Comparison of ENCODE assay signal across 8 cellular contexts in genomic region chr12:66188584-66189475, GRCh38. TPM values are rescaled to one million over a fixed set of nuclear protein-coding genes. Genes with fewer than 3 reads are reported as not detected.
DNase-seq lines count a peak whose midpoint lies in the region; ATAC-seq and TF ChIP-seq lines count a peak whose summit lies in the region.

A gene with protein sequence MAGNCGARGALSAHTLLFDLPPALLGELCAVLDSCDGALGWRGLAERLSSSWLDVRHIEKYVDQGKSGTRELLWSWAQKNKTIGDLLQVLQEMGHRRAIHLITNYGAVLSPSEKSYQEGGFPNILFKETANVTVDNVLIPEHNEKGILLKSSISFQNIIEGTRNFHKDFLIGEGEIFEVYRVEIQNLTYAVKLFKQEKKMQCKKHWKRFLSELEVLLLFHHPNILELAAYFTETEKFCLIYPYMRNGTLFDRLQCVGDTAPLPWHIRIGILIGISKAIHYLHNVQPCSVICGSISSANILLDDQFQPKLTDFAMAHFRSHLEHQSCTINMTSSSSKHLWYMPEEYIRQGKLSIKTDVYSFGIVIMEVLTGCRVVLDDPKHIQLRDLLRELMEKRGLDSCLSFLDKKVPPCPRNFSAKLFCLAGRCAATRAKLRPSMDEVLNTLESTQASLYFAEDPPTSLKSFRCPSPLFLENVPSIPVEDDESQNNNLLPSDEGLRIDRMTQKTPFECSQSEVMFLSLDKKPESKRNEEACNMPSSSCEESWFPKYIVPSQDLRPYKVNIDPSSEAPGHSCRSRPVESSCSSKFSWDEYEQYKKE (plus strand): TSS chr12:66189214. CDS start chr12:66189300, 86 bp downstream.

- DNase-seq in EH (ENCODE audit: low read depth) (peak; percentile 71), HL-60 (ENCODE audit: low read depth in 1 of 2, low spot score in 1 of 2) (peak; percentile 67 to 92), epidermal melanocyte (ENCODE audit: insufficient read length, low spot score) (peak; percentile 53), RKO (ENCODE audit: low spot score) (no peak)
- peak; percentile 36 for DNase-seq in activated CD4-positive, alpha-beta T cell treated with anti-CD3 and anti-CD28 coated beads, Interleukin-2, amount 10 ng/mL, durations not matched to agents 7 days and 5 days

- peak within 1 kb of the TSS; percentile 10 to 83 (median 70) for H3K9ac ChIP-seq in subcutaneous abdominal adipose tissue (ENCODE audit: low read length in 5 of 5)

- no peaks in the 10 kb centered on the region for H3K36me3 Mint-ChIP-seq in activated CD4-positive, alpha-beta T cell treated with anti-CD3 and anti-CD28 coated beads, Interleukin-2, amount 10 ng/mL, durations not matched to agents 7 days and 5 days (ENCODE audit: low read depth)

- peak within 1 kb of the TSS; percentile 57 for H3K4me3 ChIP-seq in HL-60 (replicated peaks; ENCODE audit: insufficient read depth, low read length)
- peak within 1 kb of the TSS; percentile 70 for H3K4me3 ChIP-seq in mononuclear cell (ENCODE audit: low read length)
- H3K4me3 ChIP-seq in subcutaneous abdominal adipose tissue (ENCODE audit: low read depth in 1 of 5, low read length in 5 of 5): peak within 1 kb of the TSS; percentile 70 to 87 (median 82)

- peaks cover 5% of the 10 kb centered on the region for H3K9me3 Mint-ChIP-seq in activated CD4-positive, alpha-beta T cell treated with anti-CD3 and anti-CD28 coated beads, Interleukin-2, amount 10 ng/mL, durations not matched to agents 7 days and 5 days

- peak within 1 kb of the TSS; percentile 61 for H3K4me3 Mint-ChIP-seq in activated CD4-positive, alpha-beta T cell treated with anti-CD3 and anti-CD28 coated beads, Interleukin-2, amount 10 ng/mL, durations not matched to agents 7 days and 5 days

- H3K9me3 ChIP-seq in mononuclear cell (ENCODE audit: low read depth, low read length): no peaks in the 10 kb centered on the region
- no peaks in the 10 kb centered on the region for H3K9me3 ChIP-seq in subcutaneous abdominal adipose tissue (ENCODE audit: control insufficient read depth in 5 of 5, low read length in 5 of 5)

- H3K27me3 ChIP-seq in HL-60 (ENCODE audit: insufficient read depth, poor library complexity, severe bottlenecking) (no peaks in the 10 kb centered on the region), mononuclear cell (ENCODE audit: insufficient read depth, low read length) (peaks cover 12% of the 10 kb centered on the region), subcutaneous abdominal adipose tissue (ENCODE audit: control insufficient read depth in 5 of 5, insufficient read depth in 4 of 5, low read length in 5 of 5) (no peaks in the 10 kb centered on the region)

- H3K27ac ChIP-seq in HL-60 (replicated peaks) (peak within 1 kb of the TSS; percentile 80), subcutaneous abdominal adipose tissue (ENCODE audit: low read depth, low read length) (peak within 1 kb of the TSS; percentile 78)

- H3K4me1 Mint-ChIP-seq in activated CD4-positive, alpha-beta T cell treated with anti-CD3 and anti-CD28 coated beads, Interleukin-2, amount 10 ng/mL, durations not matched to agents 7 days and 5 days: peaks cover 18% of the 10 kb centered on the region

- peak; percentile 47 for ATAC-seq in GM19468 (IDR thresholded peaks at IDR 0.05; ENCODE audit: extremely low read depth, unreplicated experiment)

- CTCF ChIA-PET in activated CD4-positive, alpha-beta T cell treated with anti-CD3 and anti-CD28 coated beads, Interleukin-2, amount 10 ng/mL, durations not matched to agents 7 days and 5 days (lab: Charles Lee): interaction anchor here (0.9 to 2.6 kb wide), 2 partner anchors 13 to 16 kb away, joined by 3 to 6 read pairs; no protein-coding TSS in a partner anchor

- peak within 1 kb of the TSS; percentile 78 for H3K27ac Mint-ChIP-seq in activated CD4-positive, alpha-beta T cell treated with anti-CD3 and anti-CD28 coated beads, Interleukin-2, amount 10 ng/mL, durations not matched to agents 7 days and 5 days

- H3K4me1 ChIP-seq in mononuclear cell (ENCODE audit: insufficient read depth, low read length) (peaks cover 52% of the 10 kb centered on the region), subcutaneous abdominal adipose tissue (ENCODE audit: control insufficient read depth in 5 of 5, insufficient read depth in 5 of 5, low read length in 5 of 5) (peaks cover 0 to 28% (median 14%) of the 10 kb centered on the region in 5 donors)

- TF ChIP-seq CTCF in HL-60 (IDR thresholded peaks at IDR 0.05; ENCODE audit: insufficient read depth, low read length): no peak

- POLR2A ChIA-PET in activated CD4-positive, alpha-beta T cell treated with anti-CD3 and anti-CD28 coated beads, Interleukin-2, amount 10 ng/mL, durations not matched to agents 7 days and 5 days (lab: Charles Lee): interaction anchor here (0.7 kb wide), 1 partner anchor 12 kb away, joined by 3 read pairs; no protein-coding TSS in a partner anchor

- H3K27me3 Mint-ChIP-seq in activated CD4-positive, alpha-beta T cell treated with anti-CD3 and anti-CD28 coated beads, Interleukin-2, amount 10 ng/mL, durations not matched to agents 7 days and 5 days: peaks cover 26% of the 10 kb centered on the region

- peaks cover 0 to 3% (median 0%) of the 10 kb centered on the region in 5 donors for H3K36me3 ChIP-seq in subcutaneous abdominal adipose tissue (ENCODE audit: control insufficient read depth in 5 of 5, insufficient read depth in 5 of 5, low read length in 5 of 5)

RNA-seq across cellular contexts. Expression of the gene that starts here (rescaled TPM):
- total RNA-seq in activated CD4-positive, alpha-beta T cell treated with anti-CD3 and anti-CD28 coated beads, Interleukin-2, amount 10 ng/mL, durations not matched to agents 7 days and 5 days: under 1 TPM; 0.77 to 0.89 TPM
- 57.5 TPM for total RNA-seq in mononuclear cell

Comparison
In these comparisons a context has a peak if more than half of its experiments do, and no peak if none do; other contexts are left out.
1. RNA of the gene that starts here (total RNA-seq): 57.5 TPM in mononuclear cell (single experiment); 0.77 to 0.89 TPM in activated CD4-positive, alpha-beta T cell treated with anti-CD3 and anti-CD28 coated beads, Interleukin-2, amount 10 ng/mL, durations not matched to agents 7 days and 5 days; every median in the first group is over 10 times any median in the second.
2. Peak in DNase-seq in activated CD4-positive, alpha-beta T cell treated with anti-CD3 and anti-CD28 coated beads, Interleukin-2, amount 10 ng/mL, durations not matched to agents 7 days and 5 days; RNA of the gene not detected or under 1 TPM.
3. Peak in every context shown above with its lines, with median percentiles within 50 percentile points of each other: H3K4me3 ChIP-seq.